In genomic region chr2:241738040-241738686, GRCh38 we compare ENCODE assay signal across 19 cellular contexts. TPM values are rescaled to one million over a fixed set of nuclear protein-coding genes. Genes with fewer than 3 reads are reported as not detected.
"Had no signal": no experiment of that assay in that cellular context is flagged by ENCODE, and none has a peak within 500 bp of the region (broad histone marks: within the 10 kb centered on the region; RNA-seq: fewer than 3 reads in every experiment).

No MANE protein-coding gene starts in this region.

- H3K9me3 ChIP-seq: esophagus squamous epithelium, mucosa of descending colon, suprapubic skin had no signal

- H3K36me3 Mint-ChIP-seq: naive B cell had no signal

- H3K27ac Mint-ChIP-seq: activated CD4-positive, alpha-beta T cell treated with anti-CD3 and anti-CD28 coated beads, Interleukin-2, amount 10 ng/mL, durations not matched to agents 7 days and 5 days; stimulated activated naive CD8-positive, alpha-beta T cell treated with anti-CD3 and anti-CD28 coated beads, Interleukin-15, Interleukin-2, amounts not matched to agents 100 ng/mL and 50 ng/mL, for 24 hours had no signal

- H3K27me3 ChIP-seq: esophagus squamous epithelium, hepatocyte, suprapubic skin had no signal

- H2AFZ ChIP-seq: hepatocyte had no signal

- H3K4me2 ChIP-seq: hepatocyte had no signal

- H3K27ac ChIP-seq: hepatocyte, suprapubic skin had no signal

- DNase-seq: activated CD4-positive, alpha-beta T cell treated with anti-CD3 and anti-CD28 coated beads, Interleukin-2, amount 10 ng/mL, durations not matched to agents 7 days and 5 days; activated CD8-positive, alpha-beta memory T cell treated with anti-CD3 and anti-CD28 coated beads, Interleukin-2, amount 50 U/mL, for 4 hours; activated effector memory CD4-positive, alpha-beta T cell treated with anti-CD3 and anti-CD28 coated beads, Interleukin-2, amount 50 U/mL, for 16 hours; activated naive CD4-positive, alpha-beta T cell treated with anti-CD3 and anti-CD28 coated beads, Interleukin-2, amount 50 U/mL, for 16 hours; activated T-cell treated with anti-CD3 and anti-CD28 coated beads, Interleukin-2, amount 50 U/mL, for 4 hours; aorta; effector CD8-positive, alpha-beta T cell; esophagus squamous epithelium; mesenchymal stem cell; naive B cell; occipital lobe; retina; trophoblast cell had no signal

- ATAC-seq: activated T-cell treated with anti-CD3 and anti-CD28 coated beads, Interleukin-2, amount 50 U/mL, for 4 hours; mucosa of descending colon had no signal

- H3K4me3 Mint-ChIP-seq: activated CD4-positive, alpha-beta T cell treated with anti-CD3 and anti-CD28 coated beads, Interleukin-2, amount 10 ng/mL, durations not matched to agents 7 days and 5 days; activated T-cell treated with anti-CD3 and anti-CD28 coated beads, Interleukin-2, amount 50 U/mL, for 4 hours; stimulated activated naive CD8-positive, alpha-beta T cell treated with anti-CD3 and anti-CD28 coated beads, Interleukin-15, Interleukin-2, amounts not matched to agents 100 ng/mL and 50 ng/mL, for 24 hours had no signal

- H3K9me3 Mint-ChIP-seq: activated CD4-positive, alpha-beta T cell treated with anti-CD3 and anti-CD28 coated beads, Interleukin-2, amount 10 ng/mL, durations not matched to agents 7 days and 5 days; activated T-cell treated with anti-CD3 and anti-CD28 coated beads, Interleukin-2, amount 50 U/mL, for 4 hours; naive B cell; stimulated activated naive CD8-positive, alpha-beta T cell treated with anti-CD3 and anti-CD28 coated beads, Interleukin-15, Interleukin-2, amounts not matched to agents 100 ng/mL and 50 ng/mL, for 24 hours had no signal

- H3K4me3 ChIP-seq: esophagus squamous epithelium, hepatocyte, mucosa of descending colon, suprapubic skin had no signal

RNA-seq across cellular contexts. Expression of gene GAL3ST2, which starts 38.5 kb away (rescaled TPM):
- total RNA-seq: activated CD4-positive, alpha-beta T cell treated with anti-CD3 and anti-CD28 coated beads, Interleukin-2, amount 10 ng/mL, durations not matched to agents 7 days and 5 days; aorta; glomerular endothelial cell; posterior vena cava; suprapubic skin had no signal
- polyA plus RNA-seq: aorta, hepatocyte had no signal
